In the genomic region with DNA sequence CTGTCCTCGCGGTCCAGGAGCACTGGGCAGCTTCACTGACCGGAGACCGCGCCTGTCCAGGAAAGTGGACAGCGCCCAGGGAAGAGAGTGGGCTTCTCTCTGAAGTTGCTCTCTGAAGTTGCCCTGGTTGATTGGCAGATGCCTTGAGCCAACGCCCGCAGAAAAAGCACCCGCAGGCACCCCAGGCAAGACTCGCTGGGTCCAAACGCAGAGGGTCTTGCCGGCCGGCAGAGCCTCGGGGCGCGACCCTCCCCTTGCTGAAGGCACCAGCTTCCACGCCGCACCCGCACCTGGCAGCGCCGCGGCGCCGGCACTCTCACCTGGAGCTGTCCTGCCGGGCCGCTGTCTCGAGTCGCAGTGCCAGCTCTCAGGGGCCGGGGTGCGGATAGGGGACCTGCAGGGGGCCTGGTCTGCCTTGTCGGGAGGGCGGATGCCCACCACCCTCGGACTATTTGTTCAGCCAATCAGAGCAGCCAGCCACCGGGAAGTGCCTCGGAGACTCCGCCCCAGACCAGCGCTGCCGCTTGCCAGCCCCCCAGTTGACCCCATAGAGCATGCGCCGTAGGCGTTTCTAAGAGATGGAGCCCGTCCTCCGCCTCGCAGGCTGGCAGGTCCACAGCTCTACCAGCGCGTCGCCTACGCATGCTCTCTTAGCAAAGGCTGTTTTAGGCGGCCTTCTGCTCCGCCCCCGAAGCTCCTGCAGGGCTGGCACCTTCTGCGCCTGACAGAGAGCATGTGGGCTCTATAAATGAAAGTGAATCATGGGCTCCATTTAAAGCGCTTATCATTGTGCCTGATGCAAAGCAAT, we compare ENCODE assay signal across 8 cellular contexts. TPM values are rescaled to one million over a fixed set of nuclear protein-coding genes. Genes with fewer than 3 reads are reported as not detected.
DNase-seq lines count a peak whose midpoint lies in the region; TF ChIP-seq lines count a peak whose summit lies in the region.

TSS of gene LIPA (minus strand) at position 359 of the 808 bp plus-strand sequence. CDS start 4,127 bp downstream, outside the sequence.

- no peak for TF ChIP-seq CTCF in GM20000 (IDR thresholded peaks at IDR 0.05; ENCODE audit: extremely low read depth, missing control alignments)

- peaks cover 9% of the 10 kb centered on the region for H3K4me1 ChIP-seq in effector memory CD4-positive, alpha-beta T cell (ENCODE audit: control insufficient read depth, insufficient read depth, low read length, poor library complexity, severe bottlenecking)

- peak within 1 kb of the TSS; percentile 69 for H3K4me3 ChIP-seq in effector memory CD4-positive, alpha-beta T cell (ENCODE audit: insufficient read depth, low read depth, low read length, poor library complexity, severe bottlenecking)

- no peaks in the 10 kb centered on the region for H3K9me3 ChIP-seq in effector memory CD4-positive, alpha-beta T cell (ENCODE audit: control insufficient read depth, low read length)

- peak within 1 kb of the TSS; percentile 47 for H3K27ac ChIP-seq in effector memory CD4-positive, alpha-beta T cell (ENCODE audit: insufficient read depth, low read length, poor library complexity, severe bottlenecking)

- CTCF ChIA-PET in activated CD8-positive, alpha-beta memory T cell treated with anti-CD3 and anti-CD28 coated beads for 36 hours (lab: Charles Lee), result no interaction called here

- DNase-seq in CMK (ENCODE audit: low read depth) (peak; percentile 95), GM20000 (ENCODE audit: low spot score) (peak; percentile 90), HT-29 (ENCODE audit: low spot score) (peak; percentile 93), NOMO-1 (lab: John Stamatoyannopoulos, UW; ENCODE audit: unreplicated experiment in 2 of 2) (peak; percentile 97 to 98), medulla oblongata (ENCODE audit: extremely low spot score) (peak; percentile 98)
- DNase-seq in effector memory CD4-positive, alpha-beta T cell, result peak; percentile 94 to 95 (median 94)
- peak; percentile 93 for DNase-seq in stimulated activated CD8-positive, alpha-beta memory T cell treated with anti-CD3 and anti-CD28 coated beads, Interleukin-12 subunit alpha, Interleukin-12 subunit beta, amount 100 ng/mL, for 1 hour (ENCODE audit: low read depth)

- no peaks in the 10 kb centered on the region for H3K36me3 ChIP-seq in effector memory CD4-positive, alpha-beta T cell (ENCODE audit: control insufficient read depth, insufficient read depth, low read length)

- POLR2A ChIA-PET in activated CD8-positive, alpha-beta memory T cell treated with anti-CD3 and anti-CD28 coated beads for 36 hours (lab: Charles Lee), result interaction anchor here (0.5 to 1.0 kb wide), 3 partner anchors 9 to 163 kb away, joined by 3 to 4 read pairs (median 3); partner anchors contain the start of gene IFIT5

- H3K27me3 ChIP-seq in effector memory CD4-positive, alpha-beta T cell (replicated peaks; ENCODE audit: control insufficient read depth, insufficient read depth, low read length, poor library complexity, severe bottlenecking), result no peaks in the 10 kb centered on the region

RNA-seq across cellular contexts. Expression of gene LIPA, which starts in this region (rescaled TPM):
- total RNA-seq in HT-29 (2014; rRNA removed; shearing (Covaris generic)), result 10.2 and 10.7 TPM in 2 replicates
- 10 to 100 TPM; 17.5 to 18.3 TPM for total RNA-seq in activated CD8-positive, alpha-beta memory T cell treated with anti-CD3 and anti-CD28 coated beads for 36 hours

Comparison
In these comparisons a context has a peak if more than half of its experiments do, and no peak if none do; other contexts are left out.
1. Peak in every context shown above with its lines: DNase-seq, H3K4me3 ChIP-seq and H3K27ac ChIP-seq.